20 cellular contexts compared by ENCODE assay signal in genomic region chr4:169594560-169595195, GRCh38. TPM values are rescaled to one million over a fixed set of nuclear protein-coding genes. Genes with fewer than 3 reads are reported as not detected.
A peak's percentile ranks its signal among the peaks of the same experiment; 100 is the strongest.
DNase-seq lines count a peak whose midpoint lies in the region; ATAC-seq and TF ChIP-seq lines count a peak whose summit lies in the region.
"Had no signal": no experiment of that assay in that cellular context is flagged by ENCODE, and none has a peak within 500 bp of the region (broad histone marks: within the 10 kb centered on the region; RNA-seq: fewer than 3 reads in every experiment).

No MANE protein-coding gene starts in this region.

- no peak overlapping the region for H3K4me2 ChIP-seq in SK-N-SH
- H3K4me2 ChIP-seq: BLaER1, GM23338 had no signal

- POLR2A ChIA-PET in SK-N-SH (lab: Yijun Ruan, JAX): no interaction called here

- H3K4me3 ChIP-seq in SK-N-SH (ENCODE audit: low read depth in 2 of 2, low read length in 1 of 2) (no peak overlapping the region), left ventricle myocardium inferior (no peak overlapping the region), SJCRH30 (no peak overlapping the region)
- H3K4me3 ChIP-seq: BLaER1, GM12878, GM23338 had no signal

- peaks cover 11% of the 10 kb centered on the region for H3F3A ChIP-seq in SK-N-SH (replicated peaks; ENCODE audit: insufficient read depth)

- peak overlapping the region; percentile 34 for H3K27ac Mint-ChIP-seq in stimulated activated effector memory CD8-positive, alpha-beta T cell treated with anti-CD3 and anti-CD28 coated beads, Interleukin-12 subunit alpha, Interleukin-12 subunit beta, amount 100 ng/mL, for 72 hours
- H3K27ac Mint-ChIP-seq: B cell; CD4-positive, CD25-positive, alpha-beta regulatory T cell; CD8-positive, alpha-beta T cell; GM23338; H9 had no signal

- H3K36me3 Mint-ChIP-seq in stimulated activated effector memory CD8-positive, alpha-beta T cell treated with anti-CD3 and anti-CD28 coated beads, Interleukin-12 subunit alpha, Interleukin-12 subunit beta, amount 100 ng/mL, for 72 hours: peaks cover 37% of the 10 kb centered on the region

- no peaks in the 10 kb centered on the region for H3K9me2 ChIP-seq in SK-N-SH

- H3K4me1 Mint-ChIP-seq in stimulated activated effector memory CD8-positive, alpha-beta T cell treated with anti-CD3 and anti-CD28 coated beads, Interleukin-12 subunit alpha, Interleukin-12 subunit beta, amount 100 ng/mL, for 72 hours: no peaks in the 10 kb centered on the region
- H3K4me1 Mint-ChIP-seq: B cell; CD4-positive, CD25-positive, alpha-beta regulatory T cell; GM23338; H9 had no signal

- CTCF ChIA-PET in SK-N-SH (lab: Yijun Ruan, JAX): interaction anchor here (0.9 to 1.7 kb wide), 5 partner anchors 18 to 216 kb away, joined by 3 to 6 read pairs (median 3); partner anchors contain the start of gene NEK1

- no peaks in the 10 kb centered on the region for H4K20me1 ChIP-seq in SK-N-SH (ENCODE audit: insufficient read depth)
- H4K20me1 ChIP-seq: BLaER1 had no signal

- no peak overlapping the region for H3K9ac ChIP-seq in SK-N-SH
- H3K9ac ChIP-seq: BLaER1 had no signal

- TF ChIP-seq RAD21 in SK-N-SH (IDR thresholded peaks at IDR 0.05; ENCODE audit: low read length): no peak

- H3K27ac ChIP-seq in SK-N-SH (ENCODE audit: low read depth in 2 of 2, low read length in 1 of 2) (peak overlapping the region in 1 of 2 experiments; percentile 22; a peak in 2 of 4 replicates), left ventricle myocardium inferior (replicated peaks) (peak overlapping the region; percentile 51), SJCRH30 (no peak overlapping the region)
- H3K27ac ChIP-seq: 22Rv1, BLaER1, C4-2B had no signal

- H3K79me2 ChIP-seq in SK-N-SH (ENCODE audit: insufficient read depth): no peaks in the 10 kb centered on the region

- no peaks in the 10 kb centered on the region; a peak in 1 of 4 replicates for H3K4me1 ChIP-seq in SK-N-SH (ENCODE audit: control insufficient read depth in 1 of 2, insufficient read depth in 2 of 2, low read depth in 1 of 2, low read length in 1 of 2)
- peaks cover 13% of the 10 kb centered on the region for H3K4me1 ChIP-seq in left ventricle myocardium inferior
- no peaks in the 10 kb centered on the region for H3K4me1 ChIP-seq in SJCRH30
- H3K4me1 ChIP-seq: BLaER1, Caco-2 had no signal

- H3K4me3 Mint-ChIP-seq in stimulated activated effector memory CD8-positive, alpha-beta T cell treated with anti-CD3 and anti-CD28 coated beads, Interleukin-12 subunit alpha, Interleukin-12 subunit beta, amount 100 ng/mL, for 72 hours: no peak overlapping the region
- H3K4me3 Mint-ChIP-seq: B cell; CD4-positive, CD25-positive, alpha-beta regulatory T cell; CD8-positive, alpha-beta T cell; GM23338; H9 had no signal

- DNase-seq in SK-N-SH (no peak), astrocyte of the hippocampus (ENCODE audit: low read depth, low spot score) (peak; percentile 16), left ventricle myocardium inferior (no peak), retina (no peak), SJCRH30 (no peak)
- DNase-seq in stimulated activated effector memory CD8-positive, alpha-beta T cell treated with anti-CD3 and anti-CD28 coated beads, Interleukin-12 subunit alpha, Interleukin-12 subunit beta, amount 100 ng/mL, for 72 hours (ENCODE audit: low spot score in 2 of 2): no peak
- DNase-seq: Caco-2; CD4-positive, CD25-positive, alpha-beta regulatory T cell; CD8-positive, alpha-beta T cell; DMS153; DND-41; H9 had no signal

- TF ChIP-seq CTCF in SK-N-SH (IDR thresholded peaks at IDR 0.05) (no peak), left ventricle myocardium inferior (IDR thresholded peaks at IDR 0.05; ENCODE audit: borderline replicate concordance) (no peak)

- no peaks in the 10 kb centered on the region for H3K9me3 Mint-ChIP-seq in stimulated activated effector memory CD8-positive, alpha-beta T cell treated with anti-CD3 and anti-CD28 coated beads, Interleukin-12 subunit alpha, Interleukin-12 subunit beta, amount 100 ng/mL, for 72 hours
- H3K9me3 Mint-ChIP-seq: CD4-positive, CD25-positive, alpha-beta regulatory T cell; CD8-positive, alpha-beta T cell; GM23338; H9 had no signal

- intact Hi-C loops in left ventricle myocardium inferior (cut with micrococcal nuclease): no loop called here

- H3K27me3 ChIP-seq in SK-N-SH (ENCODE audit: insufficient read depth) (no peaks in the 10 kb centered on the region), left ventricle myocardium inferior (ENCODE audit: low read depth) (no peaks in the 10 kb centered on the region), SJCRH30 (no peaks in the 10 kb centered on the region)
- H3K27me3 ChIP-seq: BLaER1 had no signal

- TF ChIP-seq EP300 in SK-N-SH (IDR thresholded peaks at IDR 0.05; ENCODE audit: borderline replicate concordance in 1 of 2, low read depth in 1 of 2, low read length in 1 of 2): peak in 1 of 2 experiments; percentile 28; a peak in 1 of 4 replicates

- no peak overlapping the region for H2AFZ ChIP-seq in SK-N-SH (ENCODE audit: low read depth)
- H2AFZ ChIP-seq: GM23338 had no signal

- peaks cover 17 to 22% of the 10 kb centered on the region in 2 experiments for H3K36me3 ChIP-seq in SK-N-SH (replicated peaks in 1 of 2; ENCODE audit: control insufficient read depth in 1 of 2, insufficient read depth in 2 of 2, low read length in 1 of 2)
- H3K36me3 ChIP-seq in left ventricle myocardium inferior: peaks cover 38% of the 10 kb centered on the region
- H3K36me3 ChIP-seq in SJCRH30: no peaks in the 10 kb centered on the region

- H3K9me3 ChIP-seq in SK-N-SH (no peaks in the 10 kb centered on the region), left ventricle myocardium inferior (replicated peaks) (no peaks in the 10 kb centered on the region), SJCRH30 (replicated peaks) (no peaks in the 10 kb centered on the region)
- H3K9me3 ChIP-seq: BLaER1, Caco-2 had no signal

- peak; percentile 33; the same call in 1 of the 3 replicates for ATAC-seq in SK-N-SH treated with all-trans-retinoic acid at 6 μM for 48 hours
- no peak for ATAC-seq in stimulated activated effector memory CD8-positive, alpha-beta T cell treated with anti-CD3 and anti-CD28 coated beads, Interleukin-12 subunit alpha, Interleukin-12 subunit beta, amount 100 ng/mL, for 72 hours
- ATAC-seq: CD8-positive, alpha-beta T cell; GM12878; GM23338; HCT116 had no signal

TF ChIP-seq in SK-N-SH treated with all-trans-retinoic acid at 6 μM for 48 hours, 23 proteins besides CTCF, POLR2A, EP300 and RAD21 (continues in another document):
- TF ChIP-seq GLIS3 (CRISPR knock-in tag; IDR thresholded peaks at IDR 0.05) (no peak), ZC3H10 (CRISPR knock-in tag; IDR thresholded peaks at IDR 0.05) (no peak), TOX (CRISPR knock-in tag; IDR thresholded peaks at IDR 0.05; ENCODE audit: borderline replicate concordance) (no peak), CSDC2 (CRISPR knock-in tag; IDR thresholded peaks at IDR 0.05) (no peak), ISL1 (CRISPR knock-in tag; IDR thresholded peaks at IDR 0.05) (peak; percentile 87), ZFP30 (CRISPR knock-in tag; IDR thresholded peaks at IDR 0.05) (no peak), ZNF8 (CRISPR knock-in tag; IDR thresholded peaks at IDR 0.05) (no peak), BACH2 (CRISPR knock-in tag; IDR thresholded peaks at IDR 0.05; ENCODE audit: borderline replicate concordance) (no peak), ESRRG (CRISPR knock-in tag; IDR thresholded peaks at IDR 0.05) (no peak), TCF4 (CRISPR knock-in tag; IDR thresholded peaks at IDR 0.05; ENCODE audit: borderline replicate concordance) (peak; percentile 27; the same call in 1 of the 2 replicates)

TF ChIP-seq in SK-N-SH, 30 proteins besides CTCF, POLR2A, EP300 and RAD21 (continues in another document):
- TF ChIP-seq RFX5 (IDR thresholded peaks at IDR 0.05; ENCODE audit: low read length) (no peak), NFIC (IDR thresholded peaks at IDR 0.05; ENCODE audit: borderline replicate concordance) (no peak), TEAD4 (IDR thresholded peaks at IDR 0.05; ENCODE audit: borderline replicate concordance, insufficient read depth) (no peak), FOXJ3 (CRISPR knock-in tag; IDR thresholded peaks at IDR 0.05) (no peak), USF2 (IDR thresholded peaks at IDR 0.05; ENCODE audit: borderline replicate concordance, low read depth, low read length) (no peak), SIN3A (IDR thresholded peaks at IDR 0.05; ENCODE audit: borderline replicate concordance, low read depth, low read length) (no peak), ELF1 (IDR thresholded peaks at IDR 0.05) (no peak), MXI1 (IDR thresholded peaks at IDR 0.05; ENCODE audit: low read depth, low read length) (no peak), TCF12 (IDR thresholded peaks at IDR 0.05) (no peak), SMC3 (IDR thresholded peaks at IDR 0.05; ENCODE audit: low read depth, low read length) (no peak)

RNA-seq across cellular contexts. Expression of gene NEK1, which starts 17.7 kb away (rescaled TPM):
- 2.0 and 2.7 TPM in 2 replicates for polyA plus RNA-seq in SK-N-SH (2012; rRNA removed)
- 3.4 and 4.3 TPM in 2 replicates for polyA plus RNA-seq in SK-N-SH (2012; cell fraction: cytosol; rRNA removed)
- polyA plus RNA-seq in SK-N-SH (2012; cell fraction: nucleus; rRNA removed): 2.6 and 3.7 TPM in 2 replicates
- total RNA-seq in left ventricle myocardium inferior: 15.5 TPM
- 6.8 and 8.2 TPM in 2 replicates for total RNA-seq in SJCRH30 (2014; rRNA removed; shearing (Covaris generic))

RNA-seq across cellular contexts. Expression of gene CLCN3, which starts 25.7 kb away (rescaled TPM):
- 11.8 and 17.9 TPM in 2 replicates for polyA plus RNA-seq in SK-N-SH (2012; rRNA removed)
- 21.8 and 22.7 TPM in 2 replicates for polyA plus RNA-seq in SK-N-SH (2012; cell fraction: cytosol; rRNA removed)
- 4.3 and 11.1 TPM in 2 replicates for polyA plus RNA-seq in SK-N-SH (2012; cell fraction: nucleus; rRNA removed)
- total RNA-seq in left ventricle myocardium inferior: 54.1 TPM
- 24.9 and 27.1 TPM in 2 replicates for total RNA-seq in SJCRH30 (2014; rRNA removed; shearing (Covaris generic))
